Comparison of ENCODE assay signal across 9 cellular contexts in genomic region chr6:162165479-162165878, GRCh38.
"Had no signal": no experiment of that assay in that cellular context is flagged by ENCODE, and none has a peak within 500 bp of the region (broad histone marks: within the 10 kb centered on the region; RNA-seq: fewer than 3 reads in every experiment).

No MANE protein-coding gene starts in this region.

- DNase-seq: GM23248, GOT3, H7, HFFc6, KBM-7 had no signal

- H3K4me3 ChIP-seq: GM23248, HAP-1 had no signal

- H3K36me3 ChIP-seq: HAP-1 had no signal

- H3K4me1 ChIP-seq: HAP-1 had no signal

- H3K9me3 Mint-ChIP-seq: IgD-negative memory B cell had no signal

- H3K27me3 Mint-ChIP-seq: IgD-negative memory B cell had no signal

- H3K27ac Mint-ChIP-seq: HFFc6, IgD-negative memory B cell had no signal

- ATAC-seq: HCT116, HepG2 had no signal

- H3K4me3 Mint-ChIP-seq: HFFc6, IgD-negative memory B cell had no signal

- H3K9me3 ChIP-seq: HAP-1 had no signal
